In genomic region chr9:76738402-76738801, GRCh38 we compare ENCODE assay signal across 1 cellular context.
A peak's percentile ranks its signal among the peaks of the same experiment; 100 is the strongest.
TF ChIP-seq lines count a peak whose summit lies in the region.

No MANE protein-coding gene starts in this region.

TF ChIP-seq in HEK293, 187 proteins besides CTCF, POLR2A, EP300 and RAD21 (continued from another document):
- TF ChIP-seq SCRT2 (tag by site-specific recombination; IDR thresholded peaks at IDR 0.05) = no peak
- no peak for TF ChIP-seq ZNF202 (tag by site-specific recombination; IDR thresholded peaks at IDR 0.05; ENCODE audit: borderline replicate concordance)
- no peak for TF ChIP-seq ZNF488 (tag by site-specific recombination; IDR thresholded peaks at IDR 0.05)
- no peak for TF ChIP-seq ZFHX2 (tag by site-specific recombination; conservative IDR thresholded peaks at IDR 0.05)
- TF ChIP-seq HOXC10 (CRISPR knock-in tag; IDR thresholded peaks at IDR 0.05) = no peak
- no peak for TF ChIP-seq ZNF155 (tag by site-specific recombination; IDR thresholded peaks at IDR 0.05)
- no peak for TF ChIP-seq ZNF24 (tag by site-specific recombination; IDR thresholded peaks at IDR 0.05)
- TF ChIP-seq KLF9 (tag by site-specific recombination; IDR thresholded peaks at IDR 0.05; ENCODE audit: low read depth) = no peak
- no peak for TF ChIP-seq ZNF704 (tag by site-specific recombination; IDR thresholded peaks at IDR 0.05)
- no peak for TF ChIP-seq ZNF184 (tag by site-specific recombination; IDR thresholded peaks at IDR 0.05)
- TF ChIP-seq KLF1 (tag by site-specific recombination; IDR thresholded peaks at IDR 0.05) = no peak
- TF ChIP-seq KLF16 (tag by site-specific recombination; IDR thresholded peaks at IDR 0.05) = no peak
- no peak for TF ChIP-seq GLI4 (tag by site-specific recombination; IDR thresholded peaks at IDR 0.05)
- no peak for TF ChIP-seq REPIN1 (tag by site-specific recombination; IDR thresholded peaks at IDR 0.05; ENCODE audit: low read depth)
- TF ChIP-seq ZNF843 (tag by site-specific recombination; IDR thresholded peaks at IDR 0.05) = peak; percentile 55; the same call in 1 of the 2 replicates
- TF ChIP-seq KLF10 (tag by site-specific recombination; IDR thresholded peaks at IDR 0.05) = no peak
